1 cellular context compared by ENCODE assay signal in genomic region chr12:14235125-14235524, GRCh38.
TF ChIP-seq lines count a peak whose summit lies in the region.

No MANE protein-coding gene starts in this region.

TF ChIP-seq in K562, 482 proteins besides CTCF, POLR2A, EP300 and RAD21 (continued from another document):
- 0 out of 2 replicates have a peak, but pooled peaks have one; percentile 44 for TF ChIP-seq DMBX1 (CRISPR knock-in tag; IDR thresholded peaks at IDR 0.05; ENCODE audit: borderline replicate concordance)
